ENCODE assay signal across 8 cellular contexts in the genomic region with DNA sequence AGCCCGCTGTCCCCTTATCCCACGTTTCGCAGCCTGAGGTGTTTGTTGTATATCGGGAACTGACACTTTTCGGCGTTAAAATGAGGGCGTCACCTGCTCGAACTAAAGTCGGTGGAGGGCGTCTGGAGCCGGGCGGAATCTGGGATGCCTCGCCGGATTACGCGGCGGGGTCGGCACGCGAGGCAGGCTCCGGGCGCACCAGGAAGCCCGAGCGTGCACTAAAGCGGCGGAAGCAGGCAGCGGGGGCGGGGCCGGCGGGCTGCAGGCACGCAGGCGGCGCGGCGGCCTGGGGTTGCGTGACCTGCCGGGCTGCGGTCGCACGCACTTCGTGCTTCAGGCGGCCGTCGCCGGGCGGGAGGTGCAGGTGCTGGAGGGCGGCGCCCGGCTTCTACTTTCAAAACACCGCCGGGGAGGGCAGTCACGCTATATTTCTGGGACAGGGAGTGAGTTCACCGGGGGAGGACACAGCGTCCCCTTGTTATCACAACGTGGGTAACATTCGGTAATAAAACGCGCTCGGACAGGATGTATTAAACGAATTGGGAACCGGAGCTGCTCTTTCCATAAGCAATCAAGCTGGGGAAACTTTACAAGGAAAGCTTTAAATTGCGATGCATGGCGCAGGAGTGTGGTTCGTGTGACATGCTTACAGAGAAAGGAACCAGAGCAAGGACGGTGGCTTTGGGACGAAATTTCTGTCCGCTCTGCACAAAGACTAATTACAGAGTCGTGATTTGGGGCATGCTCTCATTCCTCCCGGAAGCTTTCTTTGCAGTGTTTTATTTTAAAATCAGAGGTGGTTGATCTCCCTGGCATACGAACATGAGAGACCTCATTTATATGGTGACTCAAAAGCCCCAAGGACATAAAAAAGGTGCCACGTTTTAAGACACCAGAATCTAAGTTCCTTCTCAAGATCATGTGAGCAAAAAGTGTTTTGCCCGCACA. TPM values are rescaled to one million over a fixed set of nuclear protein-coding genes. Genes with fewer than 3 reads are reported as not detected.
DNase-seq lines count a peak whose midpoint lies in the region; ATAC-seq and TF ChIP-seq lines count a peak whose summit lies in the region.

No MANE protein-coding gene starts in this region.

- H3K9me3 ChIP-seq in SJSA1 (replicated peaks) = no peaks in the 10 kb centered on the region
- no peaks in the 10 kb centered on the region for H3K9me3 ChIP-seq in thoracic aorta

- H3K4me3 ChIP-seq in SJSA1 (peak overlapping the region; percentile 34), thoracic aorta (peak overlapping the region; percentile 73)

- H3K4me3 Mint-ChIP-seq in activated naive CD4-positive, alpha-beta T cell treated with anti-CD3 and anti-CD28 coated beads for 36 hours = peak overlapping the region; percentile 90

- DNase-seq in Daoy (ENCODE audit: low read depth) = peak; percentile 78
- DNase-seq in SJSA1 (ENCODE audit: low read depth in 1 of 2, low spot score in 2 of 2) = peak; percentile 88 to 90
- DNase-seq in activated naive CD4-positive, alpha-beta T cell treated with anti-CD3 and anti-CD28 coated beads for 36 hours = peak; percentile 90
- DNase-seq in germinal center (ENCODE audit: low spot score) = peak; percentile 79
- DNase-seq in omental fat pad (ENCODE audit: low spot score) = peak; percentile 38
- peak; percentile 33 for DNase-seq in thoracic aorta (ENCODE audit: low spot score)

- H3K27ac ChIP-seq in SJSA1 = peak overlapping the region; percentile 82
- peak overlapping the region; percentile 61 to 78 for H3K27ac ChIP-seq in thoracic aorta

- H3K9me3 Mint-ChIP-seq in activated naive CD4-positive, alpha-beta T cell treated with anti-CD3 and anti-CD28 coated beads for 36 hours = no peaks in the 10 kb centered on the region

- CTCF ChIA-PET in activated naive CD4-positive, alpha-beta T cell treated with anti-CD3 and anti-CD28 coated beads for 36 hours (lab: Charles Lee) = interaction anchor here (0.8 kb wide), 1 partner anchor 259 kb away, joined by 3 read pairs; no protein-coding TSS in a partner anchor

- H3K4me1 ChIP-seq in SJSA1 (replicated peaks) (peaks cover 61% of the 10 kb centered on the region), thoracic aorta (ENCODE audit: control insufficient read depth in 1 of 2, low read depth in 2 of 2) (peaks cover 4 to 16% of the 10 kb centered on the region in 2 donors)

- H3K4me1 Mint-ChIP-seq in activated naive CD4-positive, alpha-beta T cell treated with anti-CD3 and anti-CD28 coated beads for 36 hours (ENCODE audit: low read depth) = peaks cover 22% of the 10 kb centered on the region

- peak; percentile 68 for ATAC-seq in GM21619 (IDR thresholded peaks at IDR 0.05; ENCODE audit: unreplicated experiment)
- ATAC-seq in omental fat pad (ENCODE audit: low FRiP score) = peak; percentile 94
- peak; percentile 48 for ATAC-seq in thoracic aorta (ENCODE audit: insufficient number of reproducible peaks, low FRiP score, low read depth)

- intact Hi-C loops in activated naive CD4-positive, alpha-beta T cell treated with anti-CD3 and anti-CD28 coated beads for 36 hours (cut with micrococcal nuclease) = loop anchor here (1.0 to 5.0 kb wide), 10 partner anchors 9 to 965 kb away; a partner anchor contains a TSS

- no peak for TF ChIP-seq RAD21 in Ishikawa (IDR thresholded peaks at IDR 0.05; ENCODE audit: low read depth)

- TF ChIP-seq CTCF in omental fat pad (IDR thresholded peaks at IDR 0.05) (no peak), thoracic aorta (IDR thresholded peaks at IDR 0.05) (no peak)

- H3K27me3 Mint-ChIP-seq in activated naive CD4-positive, alpha-beta T cell treated with anti-CD3 and anti-CD28 coated beads for 36 hours (ENCODE audit: low read depth) = no peaks in the 10 kb centered on the region

- peaks cover 3% of the 10 kb centered on the region for H3K36me3 Mint-ChIP-seq in activated naive CD4-positive, alpha-beta T cell treated with anti-CD3 and anti-CD28 coated beads for 36 hours (ENCODE audit: low read depth)

- H3K27me3 ChIP-seq in SJSA1 (replicated peaks) (no peaks in the 10 kb centered on the region), thoracic aorta (replicated peaks; ENCODE audit: insufficient read depth) (no peaks in the 10 kb centered on the region)

- no peak; the same call in 1 of the 2 replicates for TF ChIP-seq EP300 in Ishikawa (IDR thresholded peaks at IDR 0.05; ENCODE audit: borderline replicate concordance)

- H3K36me3 ChIP-seq in SJSA1 (no peaks in the 10 kb centered on the region), thoracic aorta (no peaks in the 10 kb centered on the region)

- H3K27ac Mint-ChIP-seq in activated naive CD4-positive, alpha-beta T cell treated with anti-CD3 and anti-CD28 coated beads for 36 hours = peak overlapping the region; percentile 88

TF ChIP-seq in Ishikawa, 13 proteins besides CTCF, POLR2A, EP300 and RAD21:
- TF ChIP-seq, protein P1, sequence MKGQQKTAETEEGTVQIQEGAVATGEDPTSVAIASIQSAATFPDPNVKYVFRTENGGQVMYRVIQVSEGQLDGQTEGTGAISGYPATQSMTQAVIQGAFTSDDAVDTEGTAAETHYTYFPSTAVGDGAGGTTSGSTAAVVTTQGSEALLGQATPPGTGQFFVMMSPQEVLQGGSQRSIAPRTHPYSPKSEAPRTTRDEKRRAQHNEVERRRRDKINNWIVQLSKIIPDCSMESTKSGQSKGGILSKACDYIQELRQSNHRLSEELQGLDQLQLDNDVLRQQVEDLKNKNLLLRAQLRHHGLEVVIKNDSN (IDR thresholded peaks at IDR 0.05) = 0 out of 2 replicates have a peak, but pooled peaks have one; percentile 13
- TF ChIP-seq FOXM1 (IDR thresholded peaks at IDR 0.05; ENCODE audit: borderline replicate concordance, low read depth) (no peak), NFIC (IDR thresholded peaks at IDR 0.05) (no peak), ZBTB7A (IDR thresholded peaks at IDR 0.05; ENCODE audit: low read depth) (no peak), YY1 (IDR thresholded peaks at IDR 0.05; ENCODE audit: low read depth) (peak; percentile 21; the same call in 1 of the 2 replicates), TEAD4 (IDR thresholded peaks at IDR 0.05) (peak; percentile 23; the same call in 1 of the 2 replicates), TCF12 (IDR thresholded peaks at IDR 0.05; ENCODE audit: low read depth) (peak; percentile 54; the same call in 1 of the 2 replicates), EGR1 (IDR thresholded peaks at IDR 0.05) (0 out of 2 replicates have a peak, but pooled peaks have one; percentile 15), CREB1 (IDR thresholded peaks at IDR 0.05; ENCODE audit: low read depth) (no peak)
- TF ChIP-seq, protein P2, sequence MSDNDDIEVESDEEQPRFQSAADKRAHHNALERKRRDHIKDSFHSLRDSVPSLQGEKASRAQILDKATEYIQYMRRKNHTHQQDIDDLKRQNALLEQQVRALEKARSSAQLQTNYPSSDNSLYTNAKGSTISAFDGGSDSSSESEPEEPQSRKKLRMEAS (IDR thresholded peaks at IDR 0.05) = peak; percentile 95

RNA-seq across cellular contexts. Expression of a gene that starts 9.1 kb away (rescaled TPM):
- total RNA-seq in Daoy (2014; rRNA removed; shearing (Covaris generic)) = 0.71 and 1.4 TPM in 2 replicates
- 0.16 TPM in 1 of 2 replicates, not detected in the other for total RNA-seq in SJSA1 (2014; rRNA removed; shearing (Covaris generic))
- total RNA-seq in activated naive CD4-positive, alpha-beta T cell treated with anti-CD3 and anti-CD28 coated beads for 36 hours = under 1 TPM; 0.43 to 0.77 TPM
- total RNA-seq in omental fat pad = 1 to 10 TPM in 1 of 4 donors, not detected in 3; 1.7 TPM
- 1 to 10 TPM in 1 of 2 donors, not detected in 1; 4.2 TPM for total RNA-seq in thoracic aorta

Comparison
In these comparisons a context has a peak if more than half of its experiments do, and no peak if none do; other contexts are left out.
1. Peak in every context shown above with its lines: DNase-seq, ATAC-seq, H3K4me3 ChIP-seq and H3K27ac ChIP-seq.
2. DNase-seq: peak in every context shown above with its lines; median percentile 90 in activated naive CD4-positive, alpha-beta T cell treated with anti-CD3 and anti-CD28 coated beads for 36 hours; 89 in SJSA1; 79 in germinal center; 78 in Daoy; 38 in omental fat pad; 33 in thoracic aorta.